17 cellular contexts compared by ENCODE assay signal in genomic region chr12:63306476-63306875, GRCh38.
A peak's percentile ranks its signal among the peaks of the same experiment; 100 is the strongest.
DNase-seq lines count a peak whose midpoint lies in the region; ATAC-seq and TF ChIP-seq lines count a peak whose summit lies in the region.
"Had no signal": no experiment of that assay in that cellular context is flagged by ENCODE, and none has a peak within 500 bp of the region (broad histone marks: within the 10 kb centered on the region; RNA-seq: fewer than 3 reads in every experiment).

No MANE protein-coding gene starts in this region.

- H3K27ac Mint-ChIP-seq in mesothelial cell of epicardium = no peak overlapping the region
- H3K27ac Mint-ChIP-seq: activated naive CD4-positive, alpha-beta T cell treated with anti-CD3 and anti-CD28 coated beads, Interleukin-2, amount 10 ng/mL, durations not matched to agents 7 days and 5 days; CD8-positive, alpha-beta T cell; memory B cell had no signal

- H3K4me1 ChIP-seq in vagina (peaks cover 5% of the 10 kb centered on the region), lower lobe of right lung (no peaks in the 10 kb centered on the region)
- H3K4me1 ChIP-seq: upper lobe of right lung had no signal

- no peaks in the 10 kb centered on the region for H3K9me3 ChIP-seq in vagina
- H3K9me3 ChIP-seq in lower lobe of right lung = peaks cover 7% of the 10 kb centered on the region
- H3K9me3 ChIP-seq: upper lobe of right lung had no signal

- H3K36me3 ChIP-seq in vagina (no peaks in the 10 kb centered on the region), lower lobe of right lung (no peaks in the 10 kb centered on the region)
- H3K36me3 ChIP-seq: upper lobe of right lung had no signal

- ATAC-seq in Right ventricle myocardium superior (ENCODE audit: poor library complexity) (peak; percentile 68), HG02973 (IDR thresholded peaks at IDR 0.05; ENCODE audit: unreplicated experiment) (peak; percentile 30), HG02870 (IDR thresholded peaks at IDR 0.05; ENCODE audit: unreplicated experiment) (no peak), lower lobe of right lung (no peak)
- ATAC-seq: CD8-positive, alpha-beta T cell; upper lobe of right lung had no signal

- H3K27me3 ChIP-seq in vagina (no peaks in the 10 kb centered on the region), lower lobe of right lung (ENCODE audit: low read depth) (no peaks in the 10 kb centered on the region)
- H3K27me3 ChIP-seq: upper lobe of right lung had no signal

- DNase-seq in Right ventricle myocardium superior = no peak
- DNase-seq in cardiac septum (ENCODE audit: low spot score) = no peak
- DNase-seq in NCI-H69 (lab: John Stamatoyannopoulos, UW) = peak; percentile 75
- no peak for DNase-seq in vagina (ENCODE audit: extremely low spot score in 2 of 2)
- DNase-seq in mesothelial cell of epicardium (ENCODE audit: low spot score in 2 of 2, unreplicated experiment in 2 of 2) = no peak
- DNase-seq in lower lobe of right lung = no peak
- DNase-seq: activated CD4-positive, CD25-positive, alpha-beta regulatory T cell; activated naive CD4-positive, alpha-beta T cell treated with anti-CD3 and anti-CD28 coated beads, Interleukin-2, amount 10 ng/mL, durations not matched to agents 7 days and 5 days; CD8-positive, alpha-beta T cell; NCI-H524; retina; stimulated activated CD4-positive, alpha-beta T cell treated with anti-CD3 and anti-CD28 coated beads, Interleukin-4, amount 100 ng/mL, for 1 hour; T-helper 1 cell; upper lobe of right lung had no signal

- peaks cover 2% of the 10 kb centered on the region for H3K4me1 Mint-ChIP-seq in mesothelial cell of epicardium
- H3K4me1 Mint-ChIP-seq: activated naive CD4-positive, alpha-beta T cell treated with anti-CD3 and anti-CD28 coated beads, Interleukin-2, amount 10 ng/mL, durations not matched to agents 7 days and 5 days; memory B cell had no signal

- H3K27ac ChIP-seq in vagina (peak overlapping the region; percentile 20), lower lobe of right lung (no peak overlapping the region)
- H3K27ac ChIP-seq: upper lobe of right lung had no signal

- H3K4me3 ChIP-seq in vagina = no peak overlapping the region
- H3K4me3 ChIP-seq in lower lobe of right lung = no peak overlapping the region
- H3K4me3 ChIP-seq: upper lobe of right lung had no signal

- no peaks in the 10 kb centered on the region for H3K27me3 Mint-ChIP-seq in mesothelial cell of epicardium (ENCODE audit: low read depth)
- H3K27me3 Mint-ChIP-seq: activated naive CD4-positive, alpha-beta T cell treated with anti-CD3 and anti-CD28 coated beads, Interleukin-2, amount 10 ng/mL, durations not matched to agents 7 days and 5 days; memory B cell had no signal

- H3K36me3 Mint-ChIP-seq in mesothelial cell of epicardium = peaks cover 1% of the 10 kb centered on the region
- H3K36me3 Mint-ChIP-seq: activated naive CD4-positive, alpha-beta T cell treated with anti-CD3 and anti-CD28 coated beads, Interleukin-2, amount 10 ng/mL, durations not matched to agents 7 days and 5 days; CD8-positive, alpha-beta T cell; memory B cell had no signal

- no peak overlapping the region for H3K4me3 Mint-ChIP-seq in mesothelial cell of epicardium
- H3K4me3 Mint-ChIP-seq: activated naive CD4-positive, alpha-beta T cell treated with anti-CD3 and anti-CD28 coated beads, Interleukin-2, amount 10 ng/mL, durations not matched to agents 7 days and 5 days; CD8-positive, alpha-beta T cell; memory B cell had no signal

- no peak for TF ChIP-seq CTCF in vagina (IDR thresholded peaks at IDR 0.05)
- TF ChIP-seq CTCF in mesothelial cell of epicardium (IDR thresholded peaks at IDR 0.05; ENCODE audit: unreplicated experiment) = no peak
- no peak for TF ChIP-seq CTCF in lower lobe of right lung (IDR thresholded peaks at IDR 0.05)

- H3K9me3 Mint-ChIP-seq in mesothelial cell of epicardium = peaks cover 13% of the 10 kb centered on the region
- H3K9me3 Mint-ChIP-seq: CD8-positive, alpha-beta T cell had no signal

- TF ChIP-seq POLR2A in vagina (IDR thresholded peaks at IDR 0.05) = no peak

- intact Hi-C loops in Right ventricle myocardium superior (cut with DNase I) (no loop called here), cardiac septum (cut with DNase I) (loop anchor here (10.0 kb wide), 1 partner anchor 152 kb away; the partner anchor contains the start of gene AVPR1A), vagina (cut with DNase I) (no loop called here), lower lobe of right lung (cut with DNase I) (no loop called here)

Comparison
In these comparisons a context has a peak if more than half of its experiments do, and no peak if none do; other contexts are left out.
1. ATAC-seq: peak in Right ventricle myocardium superior (single experiment) and HG02973 (single experiment); none in HG02870 (single experiment) and lower lobe of right lung (0 of 2).